12 cellular contexts compared by ENCODE assay signal in genomic region chr6:148866657-148867268, GRCh38.
DNase-seq lines count a peak whose midpoint lies in the region; ATAC-seq and TF ChIP-seq lines count a peak whose summit lies in the region.
"Had no signal": no experiment of that assay in that cellular context is flagged by ENCODE, and none has a peak within 500 bp of the region (broad histone marks: within the 10 kb centered on the region; RNA-seq: fewer than 3 reads in every experiment).

No MANE protein-coding gene starts in this region.

- in situ Hi-C loops in G401 (cut with HindIII; ENCODE audit: low sequenced_read_pairs) = no loop called here

- no peak overlapping the region for H3K4me3 ChIP-seq in stomach
- H3K4me3 ChIP-seq: colonic mucosa, thoracic aorta had no signal

- TF ChIP-seq POLR2A in stomach (IDR thresholded peaks at IDR 0.05) = no peak

- TF ChIP-seq CTCF in stomach (IDR thresholded peaks at IDR 0.05) = no peak

- peak; percentile 98 for ATAC-seq in HG02623 (IDR thresholded peaks at IDR 0.05; ENCODE audit: unreplicated experiment)
- peak; percentile 97 for ATAC-seq in HG03520 (IDR thresholded peaks at IDR 0.05; ENCODE audit: unreplicated experiment)

- H3K27me3 ChIP-seq in stomach = no peaks in the 10 kb centered on the region
- H3K27me3 ChIP-seq: colonic mucosa had no signal

- intact Hi-C loops in posterior cingulate gyrus (cut with DNase I) (no loop called here), stomach (cut with DNase I; ENCODE audit: low total_unique reads) (no loop called here)

- H3K36me3 ChIP-seq in stomach = no peaks in the 10 kb centered on the region
- H3K36me3 ChIP-seq: colonic mucosa, thoracic aorta had no signal

- no peak for TF ChIP-seq EP300 in stomach (IDR thresholded peaks at IDR 0.05)

- no peaks in the 10 kb centered on the region for H3K9me3 ChIP-seq in stomach
- H3K9me3 ChIP-seq: colonic mucosa, thoracic aorta had no signal

- H3K27ac ChIP-seq in stomach = no peak overlapping the region
- H3K27ac ChIP-seq: 22Rv1, colonic mucosa, thoracic aorta had no signal

- H3K4me1 ChIP-seq in stomach = peaks cover 0 to 17% (median 0%) of the 10 kb centered on the region in 4 donors
- H3K4me1 ChIP-seq: colonic mucosa had no signal

- DNase-seq in NOMO-1 treated with DMSO at 0.1 percent for 48 hours (lab: John Stamatoyannopoulos, UW; ENCODE audit: unreplicated experiment) (peak; percentile 29), NOMO-1 treated with dmso at 0.1 percent for 144 hours (lab: John Stamatoyannopoulos, UW; ENCODE audit: unreplicated experiment) (no peak), G401 (ENCODE audit: low spot score) (no peak), H4 (ENCODE audit: low spot score) (no peak), posterior cingulate gyrus (no peak), stomach (no peak)
- DNase-seq: colonic mucosa, NCI-H446 treated with DMSO at 0.1 percent for 48 hours had no signal

- 80 to 93% (median 85%) methylated on average over 5 of the region's 5 CpGs for WGBS in stomach, 5 donors
